Comparison of ENCODE assay signal across 2 cellular contexts in the genomic region with DNA sequence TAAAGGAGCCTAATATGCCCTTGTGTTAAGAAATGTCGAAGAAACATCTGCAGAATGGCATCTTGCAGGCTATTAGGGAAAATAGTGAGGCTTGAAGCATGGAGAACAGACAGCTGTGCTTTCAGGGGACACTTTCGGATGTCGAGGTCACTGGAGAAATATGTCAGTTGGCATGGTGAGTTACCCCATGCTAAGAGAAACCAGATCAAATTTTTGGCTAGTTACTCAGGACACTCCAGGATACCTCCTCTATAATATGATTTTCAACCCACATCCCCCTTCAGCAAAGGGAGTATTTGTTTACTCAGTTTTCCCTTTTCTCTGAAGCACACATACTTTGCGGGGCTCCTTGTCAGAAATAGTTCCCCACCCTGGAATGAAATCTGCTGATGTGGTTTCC.
TF ChIP-seq lines count a peak whose summit lies in the region.

No MANE protein-coding gene starts in this region.

TF ChIP-seq in SK-N-SH treated with all-trans-retinoic acid at 6 μM for 48 hours, 23 proteins besides CTCF, POLR2A, EP300 and RAD21 (continued from another document):
- TF ChIP-seq GLIS3 (CRISPR knock-in tag; IDR thresholded peaks at IDR 0.05): no peak
- TF ChIP-seq, protein P1, sequence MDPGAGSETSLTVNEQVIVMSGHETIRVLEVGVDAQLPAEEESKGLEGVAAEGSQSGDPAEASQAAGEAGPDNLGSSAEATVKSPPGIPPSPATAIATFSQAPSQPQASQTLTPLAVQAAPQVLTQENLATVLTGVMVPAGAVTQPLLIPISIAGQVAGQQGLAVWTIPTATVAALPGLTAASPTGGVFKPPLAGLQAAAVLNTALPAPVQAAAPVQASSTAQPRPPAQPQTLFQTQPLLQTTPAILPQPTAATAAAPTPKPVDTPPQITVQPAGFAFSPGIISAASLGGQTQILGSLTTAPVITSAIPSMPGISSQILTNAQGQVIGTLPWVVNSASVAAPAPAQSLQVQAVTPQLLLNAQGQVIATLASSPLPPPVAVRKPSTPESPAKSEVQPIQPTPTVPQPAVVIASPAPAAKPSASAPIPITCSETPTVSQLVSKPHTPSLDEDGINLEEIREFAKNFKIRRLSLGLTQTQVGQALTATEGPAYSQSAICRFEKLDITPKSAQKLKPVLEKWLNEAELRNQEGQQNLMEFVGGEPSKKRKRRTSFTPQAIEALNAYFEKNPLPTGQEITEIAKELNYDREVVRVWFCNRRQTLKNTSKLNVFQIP (CRISPR knock-in tag; IDR thresholded peaks at IDR 0.05; ENCODE audit: borderline replicate concordance, low read depth): no peak
- no peak for TF ChIP-seq ZC3H10 (CRISPR knock-in tag; IDR thresholded peaks at IDR 0.05)
- TF ChIP-seq, protein P2, sequence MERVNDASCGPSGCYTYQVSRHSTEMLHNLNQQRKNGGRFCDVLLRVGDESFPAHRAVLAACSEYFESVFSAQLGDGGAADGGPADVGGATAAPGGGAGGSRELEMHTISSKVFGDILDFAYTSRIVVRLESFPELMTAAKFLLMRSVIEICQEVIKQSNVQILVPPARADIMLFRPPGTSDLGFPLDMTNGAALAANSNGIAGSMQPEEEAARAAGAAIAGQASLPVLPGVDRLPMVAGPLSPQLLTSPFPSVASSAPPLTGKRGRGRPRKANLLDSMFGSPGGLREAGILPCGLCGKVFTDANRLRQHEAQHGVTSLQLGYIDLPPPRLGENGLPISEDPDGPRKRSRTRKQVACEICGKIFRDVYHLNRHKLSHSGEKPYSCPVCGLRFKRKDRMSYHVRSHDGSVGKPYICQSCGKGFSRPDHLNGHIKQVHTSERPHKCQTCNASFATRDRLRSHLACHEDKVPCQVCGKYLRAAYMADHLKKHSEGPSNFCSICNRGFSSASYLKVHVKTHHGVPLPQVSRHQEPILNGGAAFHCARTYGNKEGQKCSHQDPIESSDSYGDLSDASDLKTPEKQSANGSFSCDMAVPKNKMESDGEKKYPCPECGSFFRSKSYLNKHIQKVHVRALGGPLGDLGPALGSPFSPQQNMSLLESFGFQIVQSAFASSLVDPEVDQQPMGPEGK (CRISPR knock-in tag; IDR thresholded peaks at IDR 0.05; ENCODE audit: borderline replicate concordance): no peak

TF ChIP-seq in SK-N-SH, 30 proteins besides CTCF, POLR2A, EP300 and RAD21 (continued from another document):
- TF ChIP-seq, protein P3, sequence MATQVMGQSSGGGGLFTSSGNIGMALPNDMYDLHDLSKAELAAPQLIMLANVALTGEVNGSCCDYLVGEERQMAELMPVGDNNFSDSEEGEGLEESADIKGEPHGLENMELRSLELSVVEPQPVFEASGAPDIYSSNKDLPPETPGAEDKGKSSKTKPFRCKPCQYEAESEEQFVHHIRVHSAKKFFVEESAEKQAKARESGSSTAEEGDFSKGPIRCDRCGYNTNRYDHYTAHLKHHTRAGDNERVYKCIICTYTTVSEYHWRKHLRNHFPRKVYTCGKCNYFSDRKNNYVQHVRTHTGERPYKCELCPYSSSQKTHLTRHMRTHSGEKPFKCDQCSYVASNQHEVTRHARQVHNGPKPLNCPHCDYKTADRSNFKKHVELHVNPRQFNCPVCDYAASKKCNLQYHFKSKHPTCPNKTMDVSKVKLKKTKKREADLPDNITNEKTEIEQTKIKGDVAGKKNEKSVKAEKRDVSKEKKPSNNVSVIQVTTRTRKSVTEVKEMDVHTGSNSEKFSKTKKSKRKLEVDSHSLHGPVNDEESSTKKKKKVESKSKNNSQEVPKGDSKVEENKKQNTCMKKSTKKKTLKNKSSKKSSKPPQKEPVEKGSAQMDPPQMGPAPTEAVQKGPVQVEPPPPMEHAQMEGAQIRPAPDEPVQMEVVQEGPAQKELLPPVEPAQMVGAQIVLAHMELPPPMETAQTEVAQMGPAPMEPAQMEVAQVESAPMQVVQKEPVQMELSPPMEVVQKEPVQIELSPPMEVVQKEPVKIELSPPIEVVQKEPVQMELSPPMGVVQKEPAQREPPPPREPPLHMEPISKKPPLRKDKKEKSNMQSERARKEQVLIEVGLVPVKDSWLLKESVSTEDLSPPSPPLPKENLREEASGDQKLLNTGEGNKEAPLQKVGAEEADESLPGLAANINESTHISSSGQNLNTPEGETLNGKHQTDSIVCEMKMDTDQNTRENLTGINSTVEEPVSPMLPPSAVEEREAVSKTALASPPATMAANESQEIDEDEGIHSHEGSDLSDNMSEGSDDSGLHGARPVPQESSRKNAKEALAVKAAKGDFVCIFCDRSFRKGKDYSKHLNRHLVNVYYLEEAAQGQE (IDR thresholded peaks at IDR 0.05; ENCODE audit: low read depth, low read length): no peak
- TF ChIP-seq NFIC (IDR thresholded peaks at IDR 0.05; ENCODE audit: borderline replicate concordance) (no peak), FOXJ3 (CRISPR knock-in tag; IDR thresholded peaks at IDR 0.05) (no peak), RCOR1 (IDR thresholded peaks at IDR 0.05; ENCODE audit: low read length) (no peak), TAF1 (IDR thresholded peaks at IDR 0.05; ENCODE audit: borderline replicate concordance, low read depth, low read length) (no peak), TEAD4 (IDR thresholded peaks at IDR 0.05; ENCODE audit: borderline replicate concordance, insufficient read depth) (no peak), FOSL2 (IDR thresholded peaks at IDR 0.05; ENCODE audit: borderline replicate concordance, low read depth) (no peak), MEF2A (IDR thresholded peaks at IDR 0.05; ENCODE audit: borderline replicate concordance, low read depth) (no peak), YY1 (IDR thresholded peaks at IDR 0.05; ENCODE audit: low read depth) (no peak), FOXM1 (IDR thresholded peaks at IDR 0.05; ENCODE audit: low read depth) (no peak), EZH2phosphoT487 (IDR thresholded peaks at IDR 0.05; ENCODE audit: borderline replicate concordance, low read depth) (no peak), SMC3 (IDR thresholded peaks at IDR 0.05; ENCODE audit: low read depth, low read length) (no peak)
- TF ChIP-seq, protein P4, sequence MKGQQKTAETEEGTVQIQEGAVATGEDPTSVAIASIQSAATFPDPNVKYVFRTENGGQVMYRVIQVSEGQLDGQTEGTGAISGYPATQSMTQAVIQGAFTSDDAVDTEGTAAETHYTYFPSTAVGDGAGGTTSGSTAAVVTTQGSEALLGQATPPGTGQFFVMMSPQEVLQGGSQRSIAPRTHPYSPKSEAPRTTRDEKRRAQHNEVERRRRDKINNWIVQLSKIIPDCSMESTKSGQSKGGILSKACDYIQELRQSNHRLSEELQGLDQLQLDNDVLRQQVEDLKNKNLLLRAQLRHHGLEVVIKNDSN (IDR thresholded peaks at IDR 0.05; ENCODE audit: borderline replicate concordance, low read depth): no peak
- TF ChIP-seq, protein P5, sequence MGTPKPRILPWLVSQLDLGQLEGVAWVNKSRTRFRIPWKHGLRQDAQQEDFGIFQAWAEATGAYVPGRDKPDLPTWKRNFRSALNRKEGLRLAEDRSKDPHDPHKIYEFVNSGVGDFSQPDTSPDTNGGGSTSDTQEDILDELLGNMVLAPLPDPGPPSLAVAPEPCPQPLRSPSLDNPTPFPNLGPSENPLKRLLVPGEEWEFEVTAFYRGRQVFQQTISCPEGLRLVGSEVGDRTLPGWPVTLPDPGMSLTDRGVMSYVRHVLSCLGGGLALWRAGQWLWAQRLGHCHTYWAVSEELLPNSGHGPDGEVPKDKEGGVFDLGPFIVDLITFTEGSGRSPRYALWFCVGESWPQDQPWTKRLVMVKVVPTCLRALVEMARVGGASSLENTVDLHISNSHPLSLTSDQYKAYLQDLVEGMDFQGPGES (IDR thresholded peaks at IDR 0.05; ENCODE audit: low read depth, low read length): no peak
- TF ChIP-seq, protein P6, sequence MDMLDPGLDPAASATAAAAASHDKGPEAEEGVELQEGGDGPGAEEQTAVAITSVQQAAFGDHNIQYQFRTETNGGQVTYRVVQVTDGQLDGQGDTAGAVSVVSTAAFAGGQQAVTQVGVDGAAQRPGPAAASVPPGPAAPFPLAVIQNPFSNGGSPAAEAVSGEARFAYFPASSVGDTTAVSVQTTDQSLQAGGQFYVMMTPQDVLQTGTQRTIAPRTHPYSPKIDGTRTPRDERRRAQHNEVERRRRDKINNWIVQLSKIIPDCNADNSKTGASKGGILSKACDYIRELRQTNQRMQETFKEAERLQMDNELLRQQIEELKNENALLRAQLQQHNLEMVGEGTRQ (IDR thresholded peaks at IDR 0.05; ENCODE audit: borderline replicate concordance, low read depth, low read length): no peak
